ENCODE assay signal across 15 cellular contexts in genomic region chr17:77432791-77433190, GRCh38.
A peak's percentile ranks its signal among the peaks of the same experiment; 100 is the strongest.
DNase-seq lines count a peak whose midpoint lies in the region; ATAC-seq and TF ChIP-seq lines count a peak whose summit lies in the region.
"Had no signal": no experiment of that assay in that cellular context is flagged by ENCODE, and none has a peak within 500 bp of the region (broad histone marks: within the 10 kb centered on the region; RNA-seq: fewer than 3 reads in every experiment).

No MANE protein-coding gene starts in this region.

- no peak overlapping the region for H4K8ac ChIP-seq in H9 (replicated peaks; ENCODE audit: insufficient read length, low read depth, low read length)

- H3K27me3 ChIP-seq in CD4-positive, alpha-beta memory T cell (ENCODE audit: insufficient read depth, low read length), result no peaks in the 10 kb centered on the region
- no peaks in the 10 kb centered on the region for H3K27me3 ChIP-seq in H9 (ENCODE audit: insufficient read depth, low read length)
- H3K27me3 ChIP-seq in naive thymus-derived CD4-positive, alpha-beta T cell (ENCODE audit: control insufficient read depth in 2 of 2, insufficient read depth in 2 of 2, low read length in 2 of 2), result no peaks in the 10 kb centered on the region

- WGBS in H9 (ENCODE audit: extremely low coverage, insufficient read length, low lambda C conversion rate), result no CpG with 5 or more reads among the region's 10 CpGs

- no peak overlapping the region for H4K91ac ChIP-seq in H9 (ENCODE audit: insufficient read length, low read depth, low read length)

- no peak overlapping the region for H3K18ac ChIP-seq in H9 (ENCODE audit: insufficient read length, low read depth, low read length)

- peak overlapping the region; percentile 78 to 90 (median 85) for H3K27ac Mint-ChIP-seq in CD4-positive, alpha-beta memory T cell
- H3K27ac Mint-ChIP-seq in H9 (peak overlapping the region in 2 of 3 experiments; percentile 70 to 73; a peak in 1 of 7 replicates), type B pancreatic cell (no peak overlapping the region)
- peak overlapping the region; percentile 97 for H3K27ac Mint-ChIP-seq in activated naive CD8-positive, alpha-beta T cell treated with anti-CD3 and anti-CD28 coated beads for 36 hours
- H3K27ac Mint-ChIP-seq in naive thymus-derived CD4-positive, alpha-beta T cell, result peak overlapping the region; percentile 58 to 100 (median 96)

- H3K79me1 ChIP-seq in H9 (ENCODE audit: insufficient read depth, low read depth, low read length, poor library complexity, severe bottlenecking), result peaks cover 2% of the 10 kb centered on the region

- intact Hi-C loops in CD4-positive, alpha-beta memory T cell (cut with micrococcal nuclease), result loop anchor here (5.0 kb wide), 1 partner anchor 35 kb away; no protein-coding TSS in a partner anchor
- intact Hi-C loops in naive thymus-derived CD4-positive, alpha-beta T cell (cut with micrococcal nuclease), result loop anchor here (5.0 kb wide), 2 partner anchors 35 to 580 kb away; no protein-coding TSS in a partner anchor

- peaks cover 3 to 25% of the 10 kb centered on the region in 2 donors for H3K36me3 Mint-ChIP-seq in CD4-positive, alpha-beta memory T cell
- H3K36me3 Mint-ChIP-seq in H9 (ENCODE audit: insufficient read depth in 1 of 3, low read depth in 3 of 3) (peaks cover 0 to 2% (median 0%) of the 10 kb centered on the region in 3 experiments; a peak in 1 of 7 replicates), type B pancreatic cell (no peaks in the 10 kb centered on the region)
- H3K36me3 Mint-ChIP-seq in activated naive CD8-positive, alpha-beta T cell treated with anti-CD3 and anti-CD28 coated beads for 36 hours, result peaks cover 10% of the 10 kb centered on the region
- H3K36me3 Mint-ChIP-seq in naive thymus-derived CD4-positive, alpha-beta T cell, result peaks cover 0 to 16% (median 0%) of the 10 kb centered on the region in 5 donors
- H3K36me3 Mint-ChIP-seq: IgD-negative memory B cell had no signal

- no peak overlapping the region for H2BK12ac ChIP-seq in H9 (ENCODE audit: insufficient read length, low read depth, low read length)

- H3K27me3 Mint-ChIP-seq in CD4-positive, alpha-beta memory T cell, result no peaks in the 10 kb centered on the region
- H3K27me3 Mint-ChIP-seq in H9 (ENCODE audit: low read depth) (no peaks in the 10 kb centered on the region), type B pancreatic cell (no peaks in the 10 kb centered on the region)
- no peaks in the 10 kb centered on the region for H3K27me3 Mint-ChIP-seq in activated naive CD8-positive, alpha-beta T cell treated with anti-CD3 and anti-CD28 coated beads for 36 hours
- no peaks in the 10 kb centered on the region for H3K27me3 Mint-ChIP-seq in naive thymus-derived CD4-positive, alpha-beta T cell

- H3K9me3 Mint-ChIP-seq in CD4-positive, alpha-beta memory T cell, result no peaks in the 10 kb centered on the region
- no peaks in the 10 kb centered on the region for H3K9me3 Mint-ChIP-seq in H9
- no peaks in the 10 kb centered on the region for H3K9me3 Mint-ChIP-seq in activated naive CD8-positive, alpha-beta T cell treated with anti-CD3 and anti-CD28 coated beads for 36 hours
- peaks cover 0 to 3% (median 0%) of the 10 kb centered on the region in 11 donors for H3K9me3 Mint-ChIP-seq in naive thymus-derived CD4-positive, alpha-beta T cell
- H3K9me3 Mint-ChIP-seq in type B pancreatic cell, result no peaks in the 10 kb centered on the region
- H3K9me3 Mint-ChIP-seq: IgD-negative memory B cell had no signal

- no peak overlapping the region for H2AK5ac ChIP-seq in H9 (ENCODE audit: insufficient read length, low read length)

- CTCF ChIA-PET in CD4-positive, alpha-beta memory T cell (lab: Charles Lee; ENCODE audit: partially characterized antibody), result interaction anchor here (0.9 to 8.3 kb wide), 6 partner anchors 8 to 101 kb away, joined by 3 to 144 read pairs (median 10); no protein-coding TSS in a partner anchor
- CTCF ChIA-PET in naive thymus-derived CD4-positive, alpha-beta T cell (lab: Charles Lee), result interaction anchor here (0.7 to 2.7 kb wide), 10 partner anchors 8 to 101 kb away, joined by 3 to 10 read pairs (median 4); no protein-coding TSS in a partner anchor

- H3K4me3 Mint-ChIP-seq in CD4-positive, alpha-beta memory T cell, result peak overlapping the region; percentile 46 to 92 (median 78)
- H3K4me3 Mint-ChIP-seq in H9 (no peak overlapping the region), type B pancreatic cell (no peak overlapping the region)
- H3K4me3 Mint-ChIP-seq in activated naive CD8-positive, alpha-beta T cell treated with anti-CD3 and anti-CD28 coated beads for 36 hours, result peak overlapping the region; percentile 92
- H3K4me3 Mint-ChIP-seq in naive thymus-derived CD4-positive, alpha-beta T cell, result peak overlapping the region; percentile 73 to 98 (median 94)
- H3K4me3 Mint-ChIP-seq: IgD-negative memory B cell had no signal

- no peak for ATAC-seq in naive thymus-derived CD4-positive, alpha-beta T cell
- ATAC-seq in GM18909 (IDR thresholded peaks at IDR 0.05; ENCODE audit: poor library complexity, unreplicated experiment), result no peak
- no peak for ATAC-seq in GM18867 (IDR thresholded peaks at IDR 0.05; ENCODE audit: unreplicated experiment)
- ATAC-seq: GM12878 had no signal

- H3K79me2 ChIP-seq in H9 (ENCODE audit: insufficient read depth, low read length), result peaks cover 3% of the 10 kb centered on the region; the same call in 1 of the 2 replicates

- H3K4me2 ChIP-seq in H9 (ENCODE audit: insufficient read depth, insufficient read length, low read length), result no peak overlapping the region

- peaks cover 55 to 98% (median 83%) of the 10 kb centered on the region in 4 donors for H3K4me1 Mint-ChIP-seq in CD4-positive, alpha-beta memory T cell
- H3K4me1 Mint-ChIP-seq in H9, result peaks cover 51 to 81% of the 10 kb centered on the region in 2 experiments
- H3K4me1 Mint-ChIP-seq in activated naive CD8-positive, alpha-beta T cell treated with anti-CD3 and anti-CD28 coated beads for 36 hours, result peaks cover 77% of the 10 kb centered on the region
- H3K4me1 Mint-ChIP-seq in naive thymus-derived CD4-positive, alpha-beta T cell, result peaks cover 59 to 94% (median 89%) of the 10 kb centered on the region in 7 donors
- peaks cover 62% of the 10 kb centered on the region for H3K4me1 Mint-ChIP-seq in type B pancreatic cell (ENCODE audit: unreplicated experiment)

- peak overlapping the region; percentile 14; the same call in 1 of the 2 replicates for H3K14ac ChIP-seq in H9 (ENCODE audit: insufficient read depth, low read length)

- no peak overlapping the region for H3K9ac ChIP-seq in H9 (ENCODE audit: extremely low read depth, insufficient read length, low read length)

- peaks cover 100% of the 10 kb centered on the region for H3K4me1 ChIP-seq in CD4-positive, alpha-beta memory T cell (ENCODE audit: insufficient read depth, low read length)
- peaks cover 11% of the 10 kb centered on the region; the same call in 1 of the 2 replicates for H3K4me1 ChIP-seq in H9 (ENCODE audit: insufficient read depth, low read length)
- H3K4me1 ChIP-seq in naive thymus-derived CD4-positive, alpha-beta T cell (ENCODE audit: control insufficient read depth in 2 of 2, insufficient read depth in 2 of 2, low read length in 2 of 2), result peaks cover 75 to 98% of the 10 kb centered on the region in 2 donors
- H3K4me1 ChIP-seq: HAP-1 had no signal

- no peak overlapping the region for H2BK15ac ChIP-seq in H9 (ENCODE audit: low read depth, low read length)

- H3T11ph ChIP-seq in H9 (ENCODE audit: low read length), result no peak overlapping the region

- no peak for DNase-seq in CD4-positive, alpha-beta memory T cell
- DNase-seq in H9 (no peak), NCI-H1105 treated with DMSO at 0.1 percent for 48 hours (lab: John Stamatoyannopoulos, UW) (no peak), type B pancreatic cell (ENCODE audit: extremely low spot score, unreplicated experiment) (no peak)
- DNase-seq in activated naive CD8-positive, alpha-beta T cell treated with anti-CD3 and anti-CD28 coated beads for 36 hours, result no peak
- DNase-seq in naive thymus-derived CD4-positive, alpha-beta T cell, result peak in 2 of 9 donors; percentile 37 to 43
- DNase-seq: activated CD4-positive, CD25-positive, alpha-beta regulatory T cell treated with anti-CD3 and anti-CD28 coated beads, Interleukin-2, amount 50 U/mL, for 72 hours; amniotic stem cell; NCI-H1694; SIG-M5 had no signal

- no peak overlapping the region for H2BK5ac ChIP-seq in H9 (ENCODE audit: insufficient read length, low read length)

- POLR2A ChIA-PET in CD4-positive, alpha-beta memory T cell (lab: Charles Lee; ENCODE audit: partially characterized antibody), result interaction anchor here (0.7 to 97.0 kb wide), 9 partner anchors 1 to 102 kb away, joined by 3 to 6031 read pairs (median 14); no protein-coding TSS in a partner anchor
- POLR2A ChIA-PET in naive thymus-derived CD4-positive, alpha-beta T cell (lab: Charles Lee), result interaction anchor here (0.9 to 66.9 kb wide), 11 partner anchors 8 to 102 kb away, joined by 3 to 3353 read pairs (median 6); no protein-coding TSS in a partner anchor

- no peak overlapping the region for H4K5ac ChIP-seq in H9 (ENCODE audit: insufficient read length, low read depth, low read length)

- H3K4ac ChIP-seq in H9 (ENCODE audit: low read depth, low read length), result no peak overlapping the region

- no peaks in the 10 kb centered on the region for H3K23me2 ChIP-seq in H9 (ENCODE audit: insufficient read length, low read depth, low read length, poor library complexity, severe bottlenecking)

- no peak overlapping the region for H3K23ac ChIP-seq in H9 (ENCODE audit: insufficient read length, low read depth, low read length)

- H3K27ac ChIP-seq in CD4-positive, alpha-beta memory T cell (ENCODE audit: low read depth, low read length), result peak overlapping the region; percentile 90
- no peak overlapping the region for H3K27ac ChIP-seq in H9 (ENCODE audit: insufficient read length, low read depth, low read length)
- peak overlapping the region; percentile 92 for H3K27ac ChIP-seq in naive thymus-derived CD4-positive, alpha-beta T cell (ENCODE audit: low read depth, low read length)

- H3K4me3 ChIP-seq in CD4-positive, alpha-beta memory T cell (ENCODE audit: low read length in 2 of 2), result peak overlapping the region in 1 of 2 donors; percentile 60
- H3K4me3 ChIP-seq in naive thymus-derived CD4-positive, alpha-beta T cell (ENCODE audit: low read length), result peak overlapping the region; percentile 67
- H3K4me3 ChIP-seq: GM12878, HAP-1 had no signal

- TF ChIP-seq CTCF in H9 (conservative IDR thresholded peaks at IDR 0.05), result no peak
- TF ChIP-seq CTCF in type B pancreatic cell (conservative IDR thresholded peaks at IDR 0.05), result no peak

- H2AFZ ChIP-seq in H9 (ENCODE audit: low read length), result no peak overlapping the region

- no peak overlapping the region for H2BK120ac ChIP-seq in H9 (ENCODE audit: low read depth, low read length, poor library complexity, severe bottlenecking)

- peaks cover 2% of the 10 kb centered on the region for H4K20me1 ChIP-seq in H9 (ENCODE audit: control insufficient read depth, insufficient read depth, insufficient read length)

- peaks cover 8% of the 10 kb centered on the region for H3K36me3 ChIP-seq in CD4-positive, alpha-beta memory T cell (ENCODE audit: insufficient read depth, low read length)
- peaks cover 0 to 4% (median 0%) of the 10 kb centered on the region in 3 experiments for H3K36me3 ChIP-seq in naive thymus-derived CD4-positive, alpha-beta T cell (ENCODE audit: control insufficient read depth in 2 of 3, insufficient read depth in 3 of 3, low read length in 3 of 3)

- no peak overlapping the region for H2BK20ac ChIP-seq in H9 (ENCODE audit: low read depth, low read length, poor library complexity, severe bottlenecking)

- no peak overlapping the region for H3K56ac ChIP-seq in H9 (ENCODE audit: insufficient read length, low read depth, low read length)

- H3K9me3 ChIP-seq in CD4-positive, alpha-beta memory T cell (ENCODE audit: control insufficient read depth in 1 of 2, low read length in 2 of 2), result no peaks in the 10 kb centered on the region
- H3K9me3 ChIP-seq in H9 (ENCODE audit: control insufficient read depth, low read depth, low read length), result no peaks in the 10 kb centered on the region
- H3K9me3 ChIP-seq in naive thymus-derived CD4-positive, alpha-beta T cell (ENCODE audit: control insufficient read depth in 2 of 3, low read length in 3 of 3), result no peaks in the 10 kb centered on the region
- H3K9me3 ChIP-seq: HAP-1 had no signal

Comparison
In these comparisons a context has a peak if more than half of its experiments do, and no peak if none do; other contexts are left out.
1. H3K4me3 Mint-ChIP-seq: peak in CD4-positive, alpha-beta memory T cell (8 of 8), activated naive CD8-positive, alpha-beta T cell treated with anti-CD3 and anti-CD28 coated beads for 36 hours (single experiment) and naive thymus-derived CD4-positive, alpha-beta T cell (10 of 10); none in H9 (0 of 2) and type B pancreatic cell (single experiment).